Comparison of ENCODE assay signal across 8 cellular contexts in the genomic region with DNA sequence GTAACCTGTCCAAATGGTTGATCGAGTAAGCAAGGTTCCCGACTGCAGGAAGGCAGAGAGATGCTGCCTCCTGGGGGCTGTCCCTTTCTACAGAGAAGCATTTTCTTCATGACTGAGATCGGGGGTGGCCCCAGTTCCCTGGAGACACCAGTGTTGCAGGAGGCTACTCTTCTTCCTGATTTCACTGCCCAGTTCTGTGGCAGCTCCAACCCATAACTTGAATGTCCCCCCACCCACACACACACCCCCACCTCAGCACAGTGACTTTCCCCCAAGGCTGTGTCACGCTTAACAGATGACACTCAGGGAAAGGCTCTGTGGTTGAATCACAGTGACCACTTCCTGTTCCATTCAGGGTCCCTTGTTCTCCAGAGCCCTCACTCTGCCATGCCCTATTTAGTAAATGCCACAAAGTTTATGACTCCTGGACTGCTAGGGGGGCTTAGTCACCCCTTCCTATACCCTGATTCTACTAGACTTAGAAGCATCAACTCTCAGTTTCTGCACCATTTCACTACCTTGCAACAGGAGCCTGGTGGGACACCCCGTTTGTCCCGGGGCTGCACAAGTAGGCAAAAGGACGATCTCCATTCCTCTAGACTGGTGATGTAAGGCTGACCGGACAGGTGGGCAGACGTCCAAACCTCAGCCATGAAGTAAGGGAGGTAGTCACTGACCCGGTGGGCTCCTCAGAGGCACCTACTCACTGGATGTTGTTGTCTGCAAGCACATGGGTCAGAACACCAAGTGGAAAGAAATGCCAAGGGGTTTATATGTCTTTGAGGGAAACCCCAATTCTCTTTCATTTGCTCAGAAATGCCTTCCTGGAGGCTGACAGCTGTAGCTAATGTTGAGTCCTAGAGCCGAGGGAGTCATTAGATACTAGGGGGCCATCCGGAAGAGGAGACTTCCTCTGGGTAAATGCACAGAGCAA. TPM values are rescaled to one million over a fixed set of nuclear protein-coding genes. Genes with fewer than 3 reads are reported as not detected.
DNase-seq lines count a peak whose midpoint lies in the region; ATAC-seq and TF ChIP-seq lines count a peak whose summit lies in the region.

No MANE protein-coding gene starts in this region.

- DNase-seq in G401 (ENCODE audit: low spot score) (peak; percentile 25), IMR-90 (peak; percentile 92), progenitor cell of endocrine pancreas (ENCODE audit: low spot score, unreplicated experiment) (no peak), dedifferentiated amniotic fluid mesenchymal stem cell (ENCODE audit: extremely low spot score) (no peak), occipital lobe (lab: John Stamatoyannopoulos, UW) (no peak)
- peak; percentile 32 to 50 (median 38) for DNase-seq in effector memory CD4-positive, alpha-beta T cell

- H3K27ac Mint-ChIP-seq in progenitor cell of endocrine pancreas = no peak overlapping the region

- WGBS in IMR-90 (ENCODE audit: extremely low coverage in 2 of 2, insufficient read length in 1 of 2), 2 experiments = 10% methylated on average over 2 of the region's 12 CpGs; no CpG with 5 or more reads in 1 of the 2 experiments

- peak; percentile 51 for TF ChIP-seq RAD21 in IMR-90 (IDR thresholded peaks at IDR 0.05; ENCODE audit: low read length)

- H3K23ac ChIP-seq in IMR-90 (ENCODE audit: low read depth, low read length) = peak overlapping the region; percentile 13

- peaks cover 7% of the 10 kb centered on the region for H3K4me1 ChIP-seq in IMR-90 (ENCODE audit: control insufficient read depth, insufficient read depth, low read length)
- H3K4me1 ChIP-seq in effector memory CD4-positive, alpha-beta T cell (ENCODE audit: control insufficient read depth, insufficient read depth, low read length, poor library complexity, severe bottlenecking) = peaks cover 6% of the 10 kb centered on the region

- 0 out of 2 replicates have a peak overlapping the region, but pooled peaks have one; percentile 10 for H2AK5ac ChIP-seq in IMR-90 (ENCODE audit: low read depth, low read length)

- H3K14ac ChIP-seq in IMR-90 (replicated peaks; ENCODE audit: low read depth, low read length) = peak overlapping the region; percentile 85

- peaks cover 5% of the 10 kb centered on the region for H3K4me1 Mint-ChIP-seq in progenitor cell of endocrine pancreas (ENCODE audit: low read depth)

- H2BK20ac ChIP-seq in IMR-90 (ENCODE audit: low read depth, low read length) = peak overlapping the region; percentile 50

- H2AK9ac ChIP-seq in IMR-90 (replicated peaks; ENCODE audit: low read depth, low read length, poor library complexity) = peak overlapping the region; percentile 85

- H3K56ac ChIP-seq in IMR-90 (ENCODE audit: extremely low read depth, insufficient read depth, low read length) = 0 out of 2 replicates have a peak overlapping the region, but pooled peaks have one; percentile 0

- H4K91ac ChIP-seq in IMR-90 (ENCODE audit: insufficient read depth, low read depth, low read length) = peak overlapping the region; percentile 55

- no peak overlapping the region for H3K4me3 ChIP-seq in IMR-90 (ENCODE audit: insufficient read depth, low read depth, low read length)
- H3K4me3 ChIP-seq in effector memory CD4-positive, alpha-beta T cell (ENCODE audit: insufficient read depth, low read depth, low read length, poor library complexity, severe bottlenecking) = no peak overlapping the region

- H2BK15ac ChIP-seq in IMR-90 (ENCODE audit: low read depth, low read length) = peak overlapping the region; percentile 63

- H3K4me3 Mint-ChIP-seq in progenitor cell of endocrine pancreas (ENCODE audit: low read depth) = no peak overlapping the region

- peak overlapping the region; percentile 35 for H2BK120ac ChIP-seq in IMR-90 (ENCODE audit: low read depth, low read length)

- H3K36me3 Mint-ChIP-seq in progenitor cell of endocrine pancreas (ENCODE audit: insufficient read depth) = no peaks in the 10 kb centered on the region

- H3K9me1 ChIP-seq in IMR-90 (ENCODE audit: insufficient read depth, low read length) = peaks cover 9% of the 10 kb centered on the region; the same call in 1 of the 2 replicates

- H3K9me3 ChIP-seq in IMR-90 (ENCODE audit: control insufficient read depth, insufficient read depth, low read length) = no peaks in the 10 kb centered on the region
- H3K9me3 ChIP-seq in effector memory CD4-positive, alpha-beta T cell (ENCODE audit: control insufficient read depth, low read length) = no peaks in the 10 kb centered on the region

- intact Hi-C loops in IMR-90 (cut with micrococcal nuclease) = loop anchor here (2.0 kb wide), 1 partner anchor 225 kb away; no protein-coding TSS in a partner anchor

- H3K18ac ChIP-seq in IMR-90 (ENCODE audit: low read depth, low read length) = peak overlapping the region; percentile 13; the same call in 1 of the 2 replicates

- POLR2A ChIA-PET in IMR-90 (lab: Charles Lee; ENCODE audit: unreplicated experiment) = no interaction called here

- dilution Hi-C loops in IMR-90 (cut with HindIII; ENCODE audit: low sequenced_read_pairs, unreplicated experiment) = no loop called here

- peaks cover 3% of the 10 kb centered on the region for H3K27me3 Mint-ChIP-seq in progenitor cell of endocrine pancreas

- no peaks in the 10 kb centered on the region for H3K36me3 ChIP-seq in IMR-90 (ENCODE audit: control insufficient read depth, insufficient read depth, low read length)
- no peaks in the 10 kb centered on the region for H3K36me3 ChIP-seq in effector memory CD4-positive, alpha-beta T cell (ENCODE audit: control insufficient read depth, insufficient read depth, low read length)

- no peak overlapping the region for H3K9ac ChIP-seq in IMR-90 (ENCODE audit: low read depth, low read length)

- peak overlapping the region; percentile 62 for H3K4ac ChIP-seq in IMR-90 (ENCODE audit: low read depth, low read length)

- peaks cover 2% of the 10 kb centered on the region for H3K9me3 Mint-ChIP-seq in progenitor cell of endocrine pancreas (ENCODE audit: low read depth)

- no peaks in the 10 kb centered on the region for H4K20me1 ChIP-seq in IMR-90 (ENCODE audit: insufficient read depth, low read length)

- H2AFZ ChIP-seq in IMR-90 (replicated peaks; ENCODE audit: low read length, poor library complexity) = peak overlapping the region; percentile 76

- H4K5ac ChIP-seq in IMR-90 (ENCODE audit: low read depth, low read length) = peak overlapping the region; percentile 9; the same call in 1 of the 2 replicates

- H2BK5ac ChIP-seq in IMR-90 (ENCODE audit: low read depth, low read length, poor library complexity, severe bottlenecking) = peak overlapping the region; percentile 60

- TF ChIP-seq CTCF in IMR-90 (conservative IDR thresholded peaks at IDR 0.05; ENCODE audit: low read depth, low read length) (peak; percentile 34), progenitor cell of endocrine pancreas (IDR thresholded peaks at IDR 0.05; ENCODE audit: unreplicated experiment) (peak; percentile 18)

- BruUV-seq in IMR-90 (replicated peaks; lab: Mats Ljungman, UMichigan) = no TSS peak

- CTCF ChIA-PET in IMR-90 (lab: Yijun Ruan, JAX) = interaction anchor here (1.0 kb wide), 1 partner anchor 24 kb away, joined by 3 read pairs; no protein-coding TSS in a partner anchor

- peak overlapping the region; percentile 28; the same call in 1 of the 2 replicates for H3K4me2 ChIP-seq in IMR-90 (ENCODE audit: low read depth, low read length)

- H3K27ac ChIP-seq in IMR-90 (ENCODE audit: insufficient read depth, low read length) = no peak overlapping the region; the same call in 1 of the 2 replicates
- no peak overlapping the region for H3K27ac ChIP-seq in effector memory CD4-positive, alpha-beta T cell (ENCODE audit: insufficient read depth, low read length, poor library complexity, severe bottlenecking)

- H3K27me3 ChIP-seq in IMR-90 (ENCODE audit: control insufficient read depth, insufficient read depth, low read length) = no peaks in the 10 kb centered on the region
- H3K27me3 ChIP-seq in effector memory CD4-positive, alpha-beta T cell (replicated peaks; ENCODE audit: control insufficient read depth, insufficient read depth, low read length, poor library complexity, severe bottlenecking) = no peaks in the 10 kb centered on the region

- peak; percentile 15; the same call in 1 of the 2 replicates for TF ChIP-seq POLR2A in IMR-90 (IDR thresholded peaks at IDR 0.05; ENCODE audit: low read depth, low read length)

- in situ Hi-C loops in G401 (cut with HindIII; ENCODE audit: low sequenced_read_pairs) (no loop called here), IMR-90 (cut with MboI; ENCODE audit: low sequenced_read_pairs) (no loop called here)

- ATAC-seq in GM21576 (IDR thresholded peaks at IDR 0.05; ENCODE audit: unreplicated experiment) (peak; percentile 80), IMR-90 (ENCODE audit: low read depth) (peak; percentile 69)
- peak; percentile 95 for ATAC-seq in activated CD4-positive, CD25-positive, alpha-beta regulatory T cell treated with anti-CD3 and anti-CD28 coated beads, Interleukin-2, amount 50 U/mL, for 24 hours

- peak overlapping the region in 1 of 2 experiments; percentile 79; a peak in 2 of 4 replicates for H4K8ac ChIP-seq in IMR-90 (ENCODE audit: low read depth in 2 of 2, low read length in 2 of 2)

- peaks cover 0 to 5% of the 10 kb centered on the region in 2 experiments; a peak in 1 of 4 replicates for H3K79me1 ChIP-seq in IMR-90 (ENCODE audit: low read depth in 1 of 2, low read length in 2 of 2)

TF ChIP-seq in IMR-90, 13 proteins besides CTCF, POLR2A, EP300 and RAD21 (continues in another document):
- peak; percentile 16 for TF ChIP-seq FOS (IDR thresholded peaks at IDR 0.05; ENCODE audit: low read depth, low read length)
- no peak for TF ChIP-seq CHD1 (IDR thresholded peaks at IDR 0.05; ENCODE audit: low read depth, low read length)
- TF ChIP-seq, protein P1, sequence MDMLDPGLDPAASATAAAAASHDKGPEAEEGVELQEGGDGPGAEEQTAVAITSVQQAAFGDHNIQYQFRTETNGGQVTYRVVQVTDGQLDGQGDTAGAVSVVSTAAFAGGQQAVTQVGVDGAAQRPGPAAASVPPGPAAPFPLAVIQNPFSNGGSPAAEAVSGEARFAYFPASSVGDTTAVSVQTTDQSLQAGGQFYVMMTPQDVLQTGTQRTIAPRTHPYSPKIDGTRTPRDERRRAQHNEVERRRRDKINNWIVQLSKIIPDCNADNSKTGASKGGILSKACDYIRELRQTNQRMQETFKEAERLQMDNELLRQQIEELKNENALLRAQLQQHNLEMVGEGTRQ (IDR thresholded peaks at IDR 0.05; ENCODE audit: low read depth, low read length) = no peak

RNA-seq across cellular contexts. Expression of a gene that starts 31.3 kb away (rescaled TPM):
- total RNA-seq in G401 (2014; rRNA removed; shearing (Covaris generic)) = 38.5 and 57.7 TPM in 2 replicates
- total RNA-seq in IMR-90 (2012; rRNA removed) (15.2 and 30.0 TPM in 2 replicates), progenitor cell of endocrine pancreas (94.0 and 94.6 TPM in 2 replicates), occipital lobe (59.3 TPM)
- polyA plus RNA-seq in IMR-90 (2012; rRNA removed) = 11.7 and 15.0 TPM in 2 replicates
- 1.3 and 2.1 TPM in 2 replicates for polyA plus RNA-seq in IMR-90 (2012; cell fraction: cytosol; rRNA removed)
- polyA plus RNA-seq in IMR-90 (2012; cell fraction: nucleus; rRNA removed; ENCODE audit: low replicate concordance) = 0.76 and 5.6 TPM in 2 replicates

RNA-seq across cellular contexts. Expression of a gene that starts 38.5 kb away (rescaled TPM):
- 1.2 and 1.6 TPM in 2 replicates for total RNA-seq in G401 (2014; rRNA removed; shearing (Covaris generic))
- total RNA-seq in IMR-90 (2012; rRNA removed) (42.1 and 55.3 TPM in 2 replicates), progenitor cell of endocrine pancreas (92.9 and 97.9 TPM in 2 replicates), occipital lobe (4.7 TPM)
- polyA plus RNA-seq in IMR-90 (2012; rRNA removed) = 48.1 and 61.5 TPM in 2 replicates
- polyA plus RNA-seq in IMR-90 (2012; cell fraction: cytosol; rRNA removed) = 39.0 and 110 TPM in 2 replicates
- polyA plus RNA-seq in IMR-90 (2012; cell fraction: nucleus; rRNA removed; ENCODE audit: low replicate concordance) = 239 and 414 TPM in 2 replicates

Comparison
In these comparisons a context has a peak if more than half of its experiments do, and no peak if none do; other contexts are left out.
1. DNase-seq: peak in G401 (single experiment), IMR-90 (single experiment) and effector memory CD4-positive, alpha-beta T cell (3 of 3); none in progenitor cell of endocrine pancreas (single experiment), dedifferentiated amniotic fluid mesenchymal stem cell (single experiment) and occipital lobe (single experiment).
2. Peak in every context shown above with its lines, with median percentiles within 50 percentile points of each other: ATAC-seq.